ENCODE assay signal across 23 cellular contexts in the genomic region with DNA sequence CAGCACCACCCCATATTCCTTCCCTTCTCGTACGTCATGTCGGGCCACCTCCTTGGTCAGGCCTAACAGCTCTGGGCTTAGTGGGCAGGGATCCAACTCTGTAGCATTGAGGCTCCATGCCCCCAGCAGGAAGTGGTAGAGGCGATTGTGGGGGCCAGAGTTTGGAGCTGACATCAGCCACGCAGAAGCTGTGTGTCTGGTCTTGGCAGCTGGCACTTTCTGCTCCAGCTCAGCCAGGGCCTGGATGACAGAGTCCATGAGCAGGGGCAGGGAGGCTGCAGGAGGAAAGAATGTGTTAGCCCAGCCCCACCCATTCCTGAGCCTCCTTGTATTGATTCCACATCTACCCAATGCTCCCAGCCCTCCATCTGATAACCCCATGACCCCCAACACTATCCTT. TPM values are rescaled to one million over a fixed set of nuclear protein-coding genes. Genes with fewer than 3 reads are reported as not detected.
A peak's percentile ranks its signal among the peaks of the same experiment; 100 is the strongest.
DNase-seq lines count a peak whose midpoint lies in the region; ATAC-seq and TF ChIP-seq lines count a peak whose summit lies in the region.
"Had no signal": no experiment of that assay in that cellular context is flagged by ENCODE, and none has a peak within 500 bp of the region (broad histone marks: within the 10 kb centered on the region; RNA-seq: fewer than 3 reads in every experiment).

No MANE protein-coding gene starts in this region.

- no peaks in the 10 kb centered on the region for H3K27me3 ChIP-seq in osteoblast (ENCODE audit: insufficient read depth, low read length)
- H3K27me3 ChIP-seq: BLaER1 had no signal

- no peaks in the 10 kb centered on the region for H3K36me3 Mint-ChIP-seq in activated CD8-positive, alpha-beta T cell treated with anti-CD3 and anti-CD28 coated beads, Interleukin-2, amount 10 ng/mL, durations not matched to agents 7 days and 5 days (ENCODE audit: low read depth)
- H3K36me3 Mint-ChIP-seq: CD4-positive, alpha-beta memory T cell had no signal

- H3K9me3 ChIP-seq in osteoblast (ENCODE audit: low read depth, low read length) = no peaks in the 10 kb centered on the region
- H3K9me3 ChIP-seq: Caco-2 had no signal

- no peaks in the 10 kb centered on the region for H3K9me3 Mint-ChIP-seq in activated CD8-positive, alpha-beta T cell treated with anti-CD3 and anti-CD28 coated beads, Interleukin-2, amount 10 ng/mL, durations not matched to agents 7 days and 5 days (ENCODE audit: insufficient read depth)
- H3K9me3 Mint-ChIP-seq: CD4-positive, alpha-beta memory T cell had no signal

- ATAC-seq in activated CD8-positive, alpha-beta T cell treated with anti-CD3 and anti-CD28 coated beads, Interleukin-2, amount 10 ng/mL, durations not matched to agents 7 days and 5 days = peak; percentile 30

- H3K27ac ChIP-seq in osteoblast (ENCODE audit: low read depth, low read length) = no peak overlapping the region
- H3K27ac ChIP-seq: BLaER1, KMS-11 had no signal

- no peak overlapping the region for H3K4me3 ChIP-seq in osteoblast (ENCODE audit: insufficient read depth, low read length)
- H3K4me3 ChIP-seq: BLaER1 had no signal

- TF ChIP-seq CTCF in GM13977 (IDR thresholded peaks at IDR 0.05; ENCODE audit: extremely low read depth, insufficient read depth, missing control alignments) = no peak
- no peak for TF ChIP-seq CTCF in osteoblast (IDR thresholded peaks at IDR 0.05; ENCODE audit: extremely low read depth, low read depth, low read length)
- TF ChIP-seq CTCF in GM13976 (IDR thresholded peaks at IDR 0.05; ENCODE audit: borderline replicate concordance, control extremely low read depth, extremely low read depth, insufficient read depth, missing control alignments) = no peak

- no peak overlapping the region for H3K4me2 ChIP-seq in osteoblast (ENCODE audit: insufficient read depth, low read length)
- H3K4me2 ChIP-seq: BLaER1, KMS-11 had no signal

- H4K20me1 ChIP-seq in osteoblast (ENCODE audit: insufficient read depth, low read length) = no peaks in the 10 kb centered on the region
- H4K20me1 ChIP-seq: BLaER1 had no signal

- H3K4me1 Mint-ChIP-seq in activated CD8-positive, alpha-beta T cell treated with anti-CD3 and anti-CD28 coated beads, Interleukin-2, amount 10 ng/mL, durations not matched to agents 7 days and 5 days (ENCODE audit: low read depth) = peaks cover 37% of the 10 kb centered on the region

- POLR2A ChIA-PET in activated CD8-positive, alpha-beta T cell treated with anti-CD3 and anti-CD28 coated beads, Interleukin-2, amount 10 ng/mL, durations not matched to agents 7 days and 5 days (lab: Charles Lee) = interaction anchor here (1.0 kb wide), 1 partner anchor 13 kb away, joined by 4 read pairs; no protein-coding TSS in a partner anchor

- H2AFZ ChIP-seq in osteoblast (ENCODE audit: low read length) = no peak overlapping the region

- no peaks in the 10 kb centered on the region for H3K79me2 ChIP-seq in osteoblast (ENCODE audit: insufficient read depth, low read length)

- CTCF ChIA-PET in activated CD8-positive, alpha-beta T cell treated with anti-CD3 and anti-CD28 coated beads, Interleukin-2, amount 10 ng/mL, durations not matched to agents 7 days and 5 days (lab: Charles Lee) = interaction anchor here (2.2 kb wide), 1 partner anchor 79 kb away, joined by 9 read pairs; no protein-coding TSS in a partner anchor

- no peaks in the 10 kb centered on the region for H3K36me3 ChIP-seq in osteoblast (ENCODE audit: insufficient read depth, low read length)
- H3K36me3 ChIP-seq: BLaER1 had no signal

- H3K27ac Mint-ChIP-seq in activated CD8-positive, alpha-beta T cell treated with anti-CD3 and anti-CD28 coated beads, Interleukin-2, amount 10 ng/mL, durations not matched to agents 7 days and 5 days = no peak overlapping the region

- no peak overlapping the region for H3K4me3 Mint-ChIP-seq in activated CD8-positive, alpha-beta T cell treated with anti-CD3 and anti-CD28 coated beads, Interleukin-2, amount 10 ng/mL, durations not matched to agents 7 days and 5 days

- in situ Hi-C loops in GM13977 (cut with MboI; ENCODE audit: low pct_unique_long_range_greater_than_20kb, low sequenced_read_pairs, unreplicated experiment) = loop anchor here (10.0 kb wide), 1 partner anchor 58 kb away; no protein-coding TSS in a partner anchor
- in situ Hi-C loops in GM13976 (cut with MboI; ENCODE audit: low sequenced_read_pairs, unreplicated experiment) = no loop called here

- DNase-seq in GDM1 (lab: John Stamatoyannopoulos, UW) (peak; percentile 20), GM13977 (ENCODE audit: low spot score) (peak; percentile 0), osteoblast (ENCODE audit: insufficient read length, low spot score, missing footprints) (peak; percentile 45), EL (no peak), GM13976 (ENCODE audit: low spot score) (no peak)
- no peak for DNase-seq in activated CD8-positive, alpha-beta T cell treated with anti-CD3 and anti-CD28 coated beads, Interleukin-2, amount 10 ng/mL, durations not matched to agents 7 days and 5 days
- no peak for DNase-seq in stimulated activated naive CD4-positive, alpha-beta T cell treated with Interleukin-2 at 50 U/mL for 16 hours (lab: John Stamatoyannopoulos, UW)
- DNase-seq: ACHN; Caco-2; CD4-positive, alpha-beta memory T cell; DMS 273 treated with DMSO at 0.1 percent for 48 hours; DMS79 treated with DMSO at 0.1 percent for 48 hours; IMR-90; NCI-H1105; NCI-H146; NCI-H2029; NCI-H345; NCI-H524; NCI-H774; NK-92 treated with Interleukin-12 subunit alpha and Interleukin-12 subunit beta, amount 100 ng/mL, for 24 hours had no signal

- H3K27me3 Mint-ChIP-seq in activated CD8-positive, alpha-beta T cell treated with anti-CD3 and anti-CD28 coated beads, Interleukin-2, amount 10 ng/mL, durations not matched to agents 7 days and 5 days (ENCODE audit: low read depth) = no peaks in the 10 kb centered on the region
- H3K27me3 Mint-ChIP-seq: CD4-positive, alpha-beta memory T cell had no signal

- H3K4me1 ChIP-seq in osteoblast (ENCODE audit: insufficient read depth, low read length) = no peaks in the 10 kb centered on the region
- H3K4me1 ChIP-seq: Caco-2 had no signal

RNA-seq across cellular contexts. Expression of a gene that starts 3.0 kb away (rescaled TPM):
- total RNA-seq in activated CD8-positive, alpha-beta T cell treated with anti-CD3 and anti-CD28 coated beads, Interleukin-2, amount 10 ng/mL, durations not matched to agents 7 days and 5 days = not detected
- total RNA-seq in osteoblast = not detected in 2 replicates
- total RNA-seq: Caco-2, G401, IMR-90 had no signal

RNA-seq across cellular contexts. Expression of a gene that starts 12.0 kb away (rescaled TPM):
- total RNA-seq in activated CD8-positive, alpha-beta T cell treated with anti-CD3 and anti-CD28 coated beads, Interleukin-2, amount 10 ng/mL, durations not matched to agents 7 days and 5 days = 100 to 1,000 TPM; 104 to 107 TPM
- total RNA-seq in osteoblast = under 0.01 TPM in 2 replicates
- total RNA-seq: Caco-2, G401, IMR-90 had no signal

RNA-seq across cellular contexts. Expression of a gene that starts 26.6 kb away (rescaled TPM):
- total RNA-seq in activated CD8-positive, alpha-beta T cell treated with anti-CD3 and anti-CD28 coated beads, Interleukin-2, amount 10 ng/mL, durations not matched to agents 7 days and 5 days = 10 to 100 TPM; 31.6 to 32.7 TPM
- 8.3 and 9.8 TPM in 2 replicates for total RNA-seq in osteoblast

RNA-seq across cellular contexts. Expression of a gene that starts 32.0 kb away (rescaled TPM):
- total RNA-seq in activated CD8-positive, alpha-beta T cell treated with anti-CD3 and anti-CD28 coated beads, Interleukin-2, amount 10 ng/mL, durations not matched to agents 7 days and 5 days = 1 to 10 TPM; 5.8 to 6.2 TPM
- total RNA-seq in osteoblast = not detected in 2 replicates
- total RNA-seq: Caco-2, IMR-90 had no signal

RNA-seq across cellular contexts. Expression of a gene that starts 57.5 kb away (rescaled TPM):
- total RNA-seq in activated CD8-positive, alpha-beta T cell treated with anti-CD3 and anti-CD28 coated beads, Interleukin-2, amount 10 ng/mL, durations not matched to agents 7 days and 5 days = 10 to 100 TPM; 83.8 to 86.7 TPM
- 63.9 and 69.5 TPM in 2 replicates for total RNA-seq in osteoblast

Comparison
In these comparisons a context has a peak if more than half of its experiments do, and no peak if none do; other contexts are left out.
1. DNase-seq: peak in GDM1 (single experiment), GM13977 (single experiment) and osteoblast (single experiment); none in activated CD8-positive, alpha-beta T cell treated with anti-CD3 and anti-CD28 coated beads, Interleukin-2, amount 10 ng/mL, durations not matched to agents 7 days and 5 days (single experiment), EL (single experiment), stimulated activated naive CD4-positive, alpha-beta T cell treated with Interleukin-2 at 50 U/mL for 16 hours (single experiment) and GM13976 (single experiment).
2. RNA of a gene that starts 12.0 kb away (total RNA-seq): 104 to 107 TPM in activated CD8-positive, alpha-beta T cell treated with anti-CD3 and anti-CD28 coated beads, Interleukin-2, amount 10 ng/mL, durations not matched to agents 7 days and 5 days; under 0.01 TPM in osteoblast; every median in the first group is over 100 times any median in the second.